Comparison of ENCODE assay signal across 1 cellular context in genomic region chr19:35306473-35307246, GRCh38.
A peak's percentile ranks its signal among the peaks of the same experiment; 100 is the strongest.
TF ChIP-seq lines count a peak whose summit lies in the region.

No MANE protein-coding gene starts in this region.

TF ChIP-seq in K562, 482 proteins besides CTCF, POLR2A, EP300 and RAD21 (continued from another document and continues in another):
- TF ChIP-seq MGA (IDR thresholded peaks at IDR 0.05) (peak; percentile 74), RB1 (IDR thresholded peaks at IDR 0.05; ENCODE audit: low read depth) (no peak), NR2C1 (IDR thresholded peaks at IDR 0.05) (no peak), NR2C1 (tag; IDR thresholded peaks at IDR 0.05) (no peak), NFYB (IDR thresholded peaks at IDR 0.05; ENCODE audit: extremely low read depth, insufficient read length) (no peak), SMAD3 (CRISPR knock-in tag; conservative IDR thresholded peaks at IDR 0.05) (no peak), TCF15 (CRISPR knock-in tag; IDR thresholded peaks at IDR 0.05) (0 out of 2 replicates have a peak, but pooled peaks have one; percentile 42), MAFK (IDR thresholded peaks at IDR 0.05; ENCODE audit: low read length) (no peak), ZBTB40 (IDR thresholded peaks at IDR 0.05) (peak; percentile 7; the same call in 1 of the 2 replicates), ZBTB40 (CRISPR knock-in tag; IDR thresholded peaks at IDR 0.05) (no peak), PHB (CRISPR knock-in tag; IDR thresholded peaks at IDR 0.05) (no peak), USF1 (CRISPR knock-in tag; IDR thresholded peaks at IDR 0.05) (no peak), FOXA1 (IDR thresholded peaks at IDR 0.05; ENCODE audit: borderline replicate concordance) (no peak), PREB (CRISPR knock-in tag; IDR thresholded peaks at IDR 0.05) (no peak), PATZ1 (CRISPR knock-in tag; IDR thresholded peaks at IDR 0.05; ENCODE audit: borderline replicate concordance) (no peak), PCBP2 (IDR thresholded peaks at IDR 0.05; ENCODE audit: low read depth, low read length, poor library complexity, severe bottlenecking) (no peak), ZNF347 (CRISPR knock-in tag; IDR thresholded peaks at IDR 0.05; ENCODE audit: low read depth) (no peak), TAF1 (IDR thresholded peaks at IDR 0.05; ENCODE audit: control insufficient read depth, extremely low read depth, insufficient read depth, low read length, severe bottlenecking) (no peak), IFI16 (CRISPR knock-in tag; IDR thresholded peaks at IDR 0.05) (peak; percentile 25; the same call in 1 of the 2 replicates), ZNF274 (IDR thresholded peaks at IDR 0.05; ENCODE audit: borderline replicate concordance, low read depth, low read length) (no peak), CREB5 (CRISPR knock-in tag; IDR thresholded peaks at IDR 0.05) (no peak), TBL1XR1 (IDR thresholded peaks at IDR 0.05; ENCODE audit: low read length in 2 of 2) (no peak), TBP (optimal IDR thresholded peaks at IDR 0.05; ENCODE audit: low read depth, low read length) (no peak), NFIX (CRISPR knock-in tag; IDR thresholded peaks at IDR 0.05; ENCODE audit: low read depth) (no peak), TCF7L2 (IDR thresholded peaks at IDR 0.05; ENCODE audit: low read depth, low read length) (no peak), FIP1L1 (IDR thresholded peaks at IDR 0.05; ENCODE audit: low read depth, low read length, poor library complexity, severe bottlenecking) (no peak), PHB2 (IDR thresholded peaks at IDR 0.05; ENCODE audit: low read depth) (no peak), FOXP1 (CRISPR knock-in tag; IDR thresholded peaks at IDR 0.05) (no peak), ZNF263 (CRISPR knock-in tag; IDR thresholded peaks at IDR 0.05; ENCODE audit: borderline replicate concordance) (no peak), MED1 (CRISPR knock-in tag; IDR thresholded peaks at IDR 0.05; ENCODE audit: borderline replicate concordance) (no peak), KDM1A (IDR thresholded peaks at IDR 0.05) (peak; percentile 65 to 87)
